In genomic region chr3:186815490-186815889, GRCh38 we compare ENCODE assay signal across 15 cellular contexts. TPM values are rescaled to one million over a fixed set of nuclear protein-coding genes. Genes with fewer than 3 reads are reported as not detected.
DNase-seq lines count a peak whose midpoint lies in the region; ATAC-seq, FAIRE-seq and TF ChIP-seq lines count a peak whose summit lies in the region.
"Had no signal": no experiment of that assay in that cellular context is flagged by ENCODE, and none has a peak within 500 bp of the region (broad histone marks: within the 10 kb centered on the region; RNA-seq: fewer than 3 reads in every experiment).

No MANE protein-coding gene starts in this region.

- H3K9me2 ChIP-seq in PC-3 (replicated peaks; ENCODE audit: low read length), result no peaks in the 10 kb centered on the region

- WGBS in HepG2 (ENCODE audit: low lambda C conversion rate), result 90% methylated on average over 1 of the region's 1 CpG

- H3K27ac ChIP-seq in PC-3 (ENCODE audit: low read length), result no peak overlapping the region
- H3K27ac ChIP-seq in HepG2 (ENCODE audit: extremely low read length, insufficient read depth, low read length), result no peak overlapping the region
- H3K27ac ChIP-seq: gastroesophageal sphincter, sigmoid colon had no signal

- H3K4me2 ChIP-seq in PC-3 (ENCODE audit: low read length), result 0 out of 2 replicates have a peak overlapping the region, but pooled peaks have one; percentile 12
- H3K4me2 ChIP-seq in HepG2 (ENCODE audit: low read depth, low read length), result no peak overlapping the region

- peak; percentile 46 for DNase-seq in AG09309 (ENCODE audit: low read depth)
- peak; percentile 62 for DNase-seq in HS-27A (ENCODE audit: low read depth)
- DNase-seq in PC-3, result peak; percentile 69
- peak; percentile 66 for DNase-seq in fibroblast of peridontal ligament (ENCODE audit: extremely low read depth)
- no peak for DNase-seq in T-helper 17 cell
- no peak for DNase-seq in posterior cingulate gyrus
- DNase-seq in C1 segment of cervical spinal cord (lab: John Stamatoyannopoulos, UW), result no peak
- DNase-seq in HepG2 (ENCODE audit: low spot score), result no peak
- DNase-seq: activated T-cell treated with anti-CD3 and anti-CD28 coated beads, Interleukin-2, amount 50 U/mL, for 24 hours; Calu3; midbrain; NCI-H2171; sigmoid colon; T-helper 2 cell had no signal

- no peak overlapping the region for H3K4me3 Mint-ChIP-seq in T-helper 17 cell
- H3K4me3 Mint-ChIP-seq: activated T-cell treated with anti-CD3 and anti-CD28 coated beads, Interleukin-2, amount 50 U/mL, for 24 hours had no signal

- ATAC-seq in PC-3 (peak; percentile 88), T-helper 17 cell (no peak), HepG2 (no peak)
- ATAC-seq: gastroesophageal sphincter had no signal

- TF ChIP-seq POLR2A in HepG2 (IDR thresholded peaks at IDR 0.05; ENCODE audit: insufficient read depth in 1 of 2, low read depth in 2 of 2, low read length in 2 of 2), result no peak

- H3K27ac Mint-ChIP-seq in T-helper 17 cell, result no peak overlapping the region
- H3K27ac Mint-ChIP-seq: activated T-cell treated with anti-CD3 and anti-CD28 coated beads, Interleukin-2, amount 50 U/mL, for 24 hours had no signal

- no peak for TF ChIP-seq RAD21 in HepG2 (CRISPR knock-in tag; IDR thresholded peaks at IDR 0.05)

- TF ChIP-seq EP300 in HepG2 (IDR thresholded peaks at IDR 0.05; ENCODE audit: low read depth in 2 of 2, low read length in 2 of 2), result no peak
- no peak for TF ChIP-seq EP300 in HepG2 (CRISPR knock-in tag; IDR thresholded peaks at IDR 0.05; ENCODE audit: borderline replicate concordance)

- H3K27me3 Mint-ChIP-seq in T-helper 17 cell, result no peaks in the 10 kb centered on the region
- H3K27me3 Mint-ChIP-seq: activated T-cell treated with anti-CD3 and anti-CD28 coated beads, Interleukin-2, amount 50 U/mL, for 24 hours had no signal

- no peaks in the 10 kb centered on the region for H3K9me3 ChIP-seq in PC-3 (ENCODE audit: low read length)
- no peaks in the 10 kb centered on the region for H3K9me3 ChIP-seq in T-helper 17 cell (ENCODE audit: control insufficient read depth, low read length, poor library complexity, severe bottlenecking)
- no peaks in the 10 kb centered on the region for H3K9me3 ChIP-seq in HepG2 (ENCODE audit: low read length)
- H3K9me3 ChIP-seq: gastroesophageal sphincter, sigmoid colon had no signal

- H3F3A ChIP-seq in PC-3 (ENCODE audit: low read length, unreplicated experiment), result no peaks in the 10 kb centered on the region

- POLR2A ChIA-PET in PC-3 (lab: Charles Lee; ENCODE audit: unreplicated experiment) (no interaction called here), HepG2 (lab: Yijun Ruan, JAX) (no interaction called here)

- TF ChIP-seq CTCF in AG09309 (IDR thresholded peaks at IDR 0.05; ENCODE audit: control insufficient read depth, insufficient read depth, low read depth, low read length, missing control alignments) (no peak), PC-3 (conservative IDR thresholded peaks at IDR 0.05; ENCODE audit: low read depth, low read length) (no peak), HepG2 (CRISPR knock-in tag; IDR thresholded peaks at IDR 0.05) (no peak)

- H2AFZ ChIP-seq in PC-3 (ENCODE audit: low read length) (peak overlapping the region; percentile 52; the same call in 1 of the 2 replicates), HepG2 (ENCODE audit: low read length) (no peak overlapping the region)

- BruUV-seq in PC-3 (replicated peaks; lab: Mats Ljungman, UMichigan) (no TSS peak), HepG2 (replicated peaks; lab: Mats Ljungman, UMichigan) (no TSS peak)

- H3K79me2 ChIP-seq in PC-3 (ENCODE audit: low read length), result no peaks in the 10 kb centered on the region
- no peaks in the 10 kb centered on the region for H3K79me2 ChIP-seq in HepG2 (ENCODE audit: insufficient read depth, low read length)

- no peaks in the 10 kb centered on the region for H3K36me3 Mint-ChIP-seq in T-helper 17 cell (ENCODE audit: low read depth)

- intact Hi-C loops in PC-3 (cut with micrococcal nuclease) (no loop called here), posterior cingulate gyrus (cut with DNase I) (no loop called here), HepG2 (cut with micrococcal nuclease; ENCODE audit: unreplicated experiment) (no loop called here)

- peaks cover 9% of the 10 kb centered on the region for H3K4me1 ChIP-seq in PC-3 (ENCODE audit: insufficient read depth, low read length)
- H3K4me1 ChIP-seq in HepG2 (ENCODE audit: insufficient read depth, low read length), result peaks cover 14% of the 10 kb centered on the region; the same call in 1 of the 2 replicates
- H3K4me1 ChIP-seq: gastroesophageal sphincter, sigmoid colon had no signal

- no peaks in the 10 kb centered on the region for H4K20me1 ChIP-seq in PC-3 (ENCODE audit: low read length)
- H4K20me1 ChIP-seq in HepG2 (ENCODE audit: insufficient read depth, low read length), result no peaks in the 10 kb centered on the region

- no peak overlapping the region for H3K4me3 ChIP-seq in AG09309 (ENCODE audit: control insufficient read depth, low read depth, low read length)
- H3K4me3 ChIP-seq in PC-3 (ENCODE audit: low read length), result no peak overlapping the region
- no peak overlapping the region for H3K4me3 ChIP-seq in HepG2 (replicated peaks in 1 of 3; ENCODE audit: insufficient read depth in 1 of 3, low read depth in 2 of 3, low read length in 3 of 3)
- H3K4me3 ChIP-seq: gastroesophageal sphincter, sigmoid colon had no signal

- in situ Hi-C loops in HepG2 (cut with HindIII; ENCODE audit: extremely low pct_ligation_motif_present, low pct_unique_long_range_greater_than_20kb), result loop anchor here (25.0 kb wide), 2 partner anchors 553 to 828 kb away; no protein-coding TSS in a partner anchor

- CTCF ChIA-PET in PC-3 (lab: Charles Lee) (no interaction called here), HepG2 (lab: Yijun Ruan, JAX; ENCODE audit: low intra/inter-chr PET ratio, low total read pairs) (no interaction called here)

- no peak overlapping the region for H3K9ac ChIP-seq in PC-3 (ENCODE audit: low read length)
- no peak overlapping the region for H3K9ac ChIP-seq in HepG2 (ENCODE audit: insufficient read depth, low read depth, low read length)

- peaks cover 2% of the 10 kb centered on the region for H3K4me1 Mint-ChIP-seq in T-helper 17 cell

- H3K36me3 ChIP-seq in PC-3 (ENCODE audit: low read depth, low read length) (no peaks in the 10 kb centered on the region), HepG2 (replicated peaks in 1 of 2; ENCODE audit: control insufficient read depth in 1 of 2, insufficient read depth in 2 of 2, low read length in 2 of 2) (no peaks in the 10 kb centered on the region)
- H3K36me3 ChIP-seq: gastroesophageal sphincter, sigmoid colon had no signal

- H3K27me3 ChIP-seq in PC-3 (ENCODE audit: low read length), result no peaks in the 10 kb centered on the region
- peaks cover 2 to 18% of the 10 kb centered on the region in 2 experiments; a peak in 4 of 5 replicates for H3K27me3 ChIP-seq in HepG2 (ENCODE audit: control insufficient read depth in 1 of 2, insufficient read depth in 2 of 2, low read length in 2 of 2)

- FAIRE-seq in HepG2 (lab: Jason Lieb, UNC), result no peak

RNA-seq across cellular contexts. Expression of gene RFC4, which starts 9.2 kb away (rescaled TPM):
- total RNA-seq in PC-3 (2014; rRNA removed), result 54.0 and 73.0 TPM in 2 replicates
- 10 to 100 TPM; 11.6 to 14.5 TPM for total RNA-seq in T-helper 17 cell
- total RNA-seq in HepG2 (2016; rRNA removed; fragmentation: Illumina TruSeq; extraction: Trizol), result 103 and 109 TPM in 2 replicates
- total RNA-seq in HepG2 (2016; cell fraction: cytosol; rRNA removed; fragmentation: Illumina TruSeq; extraction: Trizol; ENCODE audit: low read depth), result 40.2 and 42.1 TPM in 2 replicates
- 106 and 115 TPM in 2 replicates for total RNA-seq in HepG2 (2016; cell fraction: insoluble cytoplasmic fraction; rRNA removed; fragmentation: Illumina TruSeq; extraction: Trizol)
- total RNA-seq in HepG2 (2016; cell fraction: membrane; rRNA removed; fragmentation: Illumina TruSeq; extraction: Trizol), result 31.0 and 31.4 TPM in 2 replicates
- 68.8 and 77.7 TPM in 2 replicates for total RNA-seq in HepG2 (2016; cell fraction: nucleus; rRNA removed; fragmentation: Illumina TruSeq; extraction: Trizol)
- polyA plus RNA-seq in HepG2 (2011; rRNA removed), result 15.1 and 18.5 TPM in 2 replicates
- polyA plus RNA-seq in HepG2 (2011; cell fraction: cytosol; rRNA removed), result 7.9 and 8.6 TPM in 2 replicates
- polyA plus RNA-seq in HepG2 (2011; cell fraction: nucleus; rRNA removed), result 32.1 and 36.9 TPM in 2 replicates
- polyA plus RNA-seq in HepG2 (2012), result 26.8 and 40.8 TPM in 2 replicates
- polyA plus RNA-seq in HepG2 (2016; cell fraction: cytosol; fragmentation: Illumina TruSeq; extraction: Trizol; ENCODE audit: low read depth), result 9.3 and 10.4 TPM in 2 replicates
- 97.0 and 99.6 TPM in 2 replicates for polyA plus RNA-seq in HepG2 (2016; cell fraction: insoluble cytoplasmic fraction; fragmentation: Illumina TruSeq; extraction: Trizol; ENCODE audit: low read depth)
- polyA plus RNA-seq in HepG2 (2016; cell fraction: membrane; fragmentation: Illumina TruSeq; extraction: Trizol; ENCODE audit: low read depth), result 10.8 and 11.9 TPM in 2 replicates
- polyA plus RNA-seq in HepG2 (2016; cell fraction: nucleus; fragmentation: Illumina TruSeq; extraction: Trizol; ENCODE audit: insufficient read depth, low read depth), result 133 and 142 TPM in 2 replicates
- 2.1 and 21.7 TPM in 2 replicates for polyA minus RNA-seq in HepG2 (2011; rRNA and poly(A)+ RNA removed; ENCODE audit: low replicate concordance)
- polyA minus RNA-seq in HepG2 (2011; cell fraction: cytosol; rRNA and poly(A)+ RNA removed), result 4.9 and 11.6 TPM in 2 replicates
- 11.7 and 14.3 TPM in 2 replicates for polyA minus RNA-seq in HepG2 (2011; cell fraction: nucleus; rRNA and poly(A)+ RNA removed)

RNA-seq across cellular contexts. Expression of gene ADIPOQ, which starts 27.0 kb away (rescaled TPM):
- not detected in 2 replicates for total RNA-seq in PC-3 (2014; rRNA removed)
- total RNA-seq in T-helper 17 cell, result not detected
- total RNA-seq in HepG2 (2016; rRNA removed; fragmentation: Illumina TruSeq; extraction: Trizol), result not detected in 2 replicates
- not detected in 2 replicates for total RNA-seq in HepG2 (2016; cell fraction: cytosol; rRNA removed; fragmentation: Illumina TruSeq; extraction: Trizol; ENCODE audit: low read depth)
- not detected in 2 replicates for total RNA-seq in HepG2 (2016; cell fraction: insoluble cytoplasmic fraction; rRNA removed; fragmentation: Illumina TruSeq; extraction: Trizol)
- total RNA-seq in HepG2 (2016; cell fraction: membrane; rRNA removed; fragmentation: Illumina TruSeq; extraction: Trizol), result not detected in 2 replicates
- not detected in 2 replicates for total RNA-seq in HepG2 (2016; cell fraction: nucleus; rRNA removed; fragmentation: Illumina TruSeq; extraction: Trizol)
- not detected in 2 replicates for polyA plus RNA-seq in HepG2 (2011; rRNA removed)
- polyA plus RNA-seq in HepG2 (2011; cell fraction: cytosol; rRNA removed), result not detected in 2 replicates
- not detected in 2 replicates for polyA plus RNA-seq in HepG2 (2011; cell fraction: nucleus; rRNA removed)
- polyA plus RNA-seq in HepG2 (2012), result not detected in 2 replicates
- not detected in 2 replicates for polyA plus RNA-seq in HepG2 (2016; cell fraction: cytosol; fragmentation: Illumina TruSeq; extraction: Trizol; ENCODE audit: low read depth)
- not detected in 2 replicates for polyA plus RNA-seq in HepG2 (2016; cell fraction: insoluble cytoplasmic fraction; fragmentation: Illumina TruSeq; extraction: Trizol; ENCODE audit: low read depth)
- not detected in 2 replicates for polyA plus RNA-seq in HepG2 (2016; cell fraction: membrane; fragmentation: Illumina TruSeq; extraction: Trizol; ENCODE audit: low read depth)
- not detected in 2 replicates for polyA plus RNA-seq in HepG2 (2016; cell fraction: nucleus; fragmentation: Illumina TruSeq; extraction: Trizol; ENCODE audit: insufficient read depth, low read depth)
- polyA minus RNA-seq in HepG2 (2011; rRNA and poly(A)+ RNA removed; ENCODE audit: low replicate concordance), result not detected in 2 replicates
- polyA minus RNA-seq in HepG2 (2011; cell fraction: cytosol; rRNA and poly(A)+ RNA removed), result not detected in 2 replicates
- not detected in 2 replicates for polyA minus RNA-seq in HepG2 (2011; cell fraction: nucleus; rRNA and poly(A)+ RNA removed)
- total RNA-seq: Calu3 had no signal

RNA-seq across cellular contexts. Expression of gene EIF4A2, which starts 32.1 kb away (rescaled TPM):
- total RNA-seq in PC-3 (2014; rRNA removed) (204 and 233 TPM in 2 replicates), T-helper 17 cell (100 to 1,000 TPM; 874 to 882 TPM), HepG2 (2016; rRNA removed; fragmentation: Illumina TruSeq; extraction: Trizol) (446 and 480 TPM in 2 replicates)
- 146 and 165 TPM in 2 replicates for total RNA-seq in HepG2 (2016; cell fraction: cytosol; rRNA removed; fragmentation: Illumina TruSeq; extraction: Trizol; ENCODE audit: low read depth)
- total RNA-seq in HepG2 (2016; cell fraction: insoluble cytoplasmic fraction; rRNA removed; fragmentation: Illumina TruSeq; extraction: Trizol), result 450 and 480 TPM in 2 replicates
- total RNA-seq in HepG2 (2016; cell fraction: membrane; rRNA removed; fragmentation: Illumina TruSeq; extraction: Trizol), result 286 and 327 TPM in 2 replicates
- total RNA-seq in HepG2 (2016; cell fraction: nucleus; rRNA removed; fragmentation: Illumina TruSeq; extraction: Trizol), result 656 and 709 TPM in 2 replicates
- polyA plus RNA-seq in HepG2 (2011; rRNA removed), result 475 and 596 TPM in 2 replicates
- polyA plus RNA-seq in HepG2 (2011; cell fraction: cytosol; rRNA removed), result 247 and 610 TPM in 2 replicates
- polyA plus RNA-seq in HepG2 (2011; cell fraction: nucleus; rRNA removed), result 443 and 672 TPM in 2 replicates
- polyA plus RNA-seq in HepG2 (2012), result 536 and 611 TPM in 2 replicates
- 52.8 and 60.6 TPM in 2 replicates for polyA plus RNA-seq in HepG2 (2016; cell fraction: cytosol; fragmentation: Illumina TruSeq; extraction: Trizol; ENCODE audit: low read depth)
- polyA plus RNA-seq in HepG2 (2016; cell fraction: insoluble cytoplasmic fraction; fragmentation: Illumina TruSeq; extraction: Trizol; ENCODE audit: low read depth), result 340 and 366 TPM in 2 replicates
- 139 and 154 TPM in 2 replicates for polyA plus RNA-seq in HepG2 (2016; cell fraction: membrane; fragmentation: Illumina TruSeq; extraction: Trizol; ENCODE audit: low read depth)
- 727 and 748 TPM in 2 replicates for polyA plus RNA-seq in HepG2 (2016; cell fraction: nucleus; fragmentation: Illumina TruSeq; extraction: Trizol; ENCODE audit: insufficient read depth, low read depth)
- polyA minus RNA-seq in HepG2 (2011; rRNA and poly(A)+ RNA removed; ENCODE audit: low replicate concordance), result 191 and 270 TPM in 2 replicates
- polyA minus RNA-seq in HepG2 (2011; cell fraction: cytosol; rRNA and poly(A)+ RNA removed), result 288 and 321 TPM in 2 replicates
- 1,137 and 1,381 TPM in 2 replicates for polyA minus RNA-seq in HepG2 (2011; cell fraction: nucleus; rRNA and poly(A)+ RNA removed)

Comparison
In these comparisons a context has a peak if more than half of its experiments do, and no peak if none do; other contexts are left out.
1. DNase-seq: peak in AG09309 (single experiment), HS-27A (single experiment), PC-3 (single experiment) and fibroblast of peridontal ligament (single experiment); none in T-helper 17 cell (0 of 3), posterior cingulate gyrus (0 of 10), C1 segment of cervical spinal cord (0 of 14) and HepG2 (single experiment).